In genomic region chr16:66608241-66609138, GRCh38 we compare ENCODE assay signal across 8 cellular contexts. TPM values are rescaled to one million over a fixed set of nuclear protein-coding genes. Genes with fewer than 3 reads are reported as not detected.
A peak's percentile ranks its signal among the peaks of the same experiment; 100 is the strongest.
DNase-seq lines count a peak whose midpoint lies in the region; ATAC-seq and TF ChIP-seq lines count a peak whose summit lies in the region.

No MANE protein-coding gene starts in this region.

- H3K9ac ChIP-seq in SK-N-MC (ENCODE audit: insufficient read length), result no peak overlapping the region
- no peak overlapping the region for H3K9ac ChIP-seq in parathyroid adenoma

- peak; percentile 95 for TF ChIP-seq CTCF in AG09319 (IDR thresholded peaks at IDR 0.05; ENCODE audit: low read depth, low read length)
- TF ChIP-seq CTCF in parathyroid adenoma (IDR thresholded peaks at IDR 0.05), result peak; percentile 94
- peak; percentile 78 to 88 (median 86) for TF ChIP-seq CTCF in tibial nerve (IDR thresholded peaks at IDR 0.05)

- peaks cover 15% of the 10 kb centered on the region for H3K4me1 ChIP-seq in parathyroid adenoma
- peaks cover 0 to 47% (median 12%) of the 10 kb centered on the region in 4 donors for H3K4me1 ChIP-seq in tibial nerve

- H3K4me2 ChIP-seq in parathyroid adenoma (ENCODE audit: low read length), result no peak overlapping the region

- no peak overlapping the region for H2AFZ ChIP-seq in parathyroid adenoma

- 34 to 57% methylated on average over 11 to 17 of the region's 17 CpGs for WGBS in tibial nerve, 2 donors

- H3K36me3 ChIP-seq in SK-N-MC (ENCODE audit: insufficient read depth, low read length), result peaks cover 24% of the 10 kb centered on the region
- H3K36me3 ChIP-seq in parathyroid adenoma (ENCODE audit: control insufficient read depth, insufficient read depth, low read length), result no peaks in the 10 kb centered on the region
- peaks cover 0 to 47% (median 10%) of the 10 kb centered on the region in 3 donors for H3K36me3 ChIP-seq in tibial nerve

- H3K27me3 ChIP-seq in parathyroid adenoma (ENCODE audit: control insufficient read depth, insufficient read depth, low read length) (no peaks in the 10 kb centered on the region), tibial nerve (no peaks in the 10 kb centered on the region)

- H3K79me2 ChIP-seq in parathyroid adenoma, result peaks cover 6% of the 10 kb centered on the region

- H3K27ac ChIP-seq in SK-N-MC (no peak overlapping the region), parathyroid adenoma (peak overlapping the region; percentile 32), tibial nerve (peak overlapping the region in 1 of 4 donors; percentile 63)

- no peak for TF ChIP-seq POLR2A in tibial nerve (IDR thresholded peaks at IDR 0.05)

- peak in 1 of 2 donors; percentile 15 for TF ChIP-seq EP300 in tibial nerve (IDR thresholded peaks at IDR 0.05)

- ATAC-seq in GM19035 (IDR thresholded peaks at IDR 0.05; ENCODE audit: unreplicated experiment), result peak; percentile 40

- peak; percentile 52 for DNase-seq in AG09319 (ENCODE audit: extremely low read depth, low read depth)
- peak; percentile 84 to 85 for DNase-seq in Kasumi-1 (lab: John Stamatoyannopoulos, UW)
- DNase-seq in SK-N-MC (ENCODE audit: low read depth, low spot score), result peak; percentile 10
- peak; percentile 85 for DNase-seq in activated naive CD4-positive, alpha-beta T cell treated with Interleukin-2 at 50 U/mL for 16 hours
- peak; percentile 93 for DNase-seq in glomerular visceral epithelial cell (ENCODE audit: extremely low spot score)
- DNase-seq in tibial nerve (ENCODE audit: low spot score in 2 of 2), result peak; percentile 72 to 84

- H3K9me3 ChIP-seq in SK-N-MC (ENCODE audit: low read depth, low read length) (no peaks in the 10 kb centered on the region), parathyroid adenoma (ENCODE audit: control insufficient read depth, low read length) (no peaks in the 10 kb centered on the region), tibial nerve (no peaks in the 10 kb centered on the region)

- no peak overlapping the region for H3K4me3 ChIP-seq in SK-N-MC
- no peak overlapping the region for H3K4me3 ChIP-seq in parathyroid adenoma (ENCODE audit: low read depth, low read length)
- no peak overlapping the region for H3K4me3 ChIP-seq in tibial nerve

RNA-seq across cellular contexts. Expression of gene CMTM3, which starts 4.0 kb away (rescaled TPM):
- 10 to 100 TPM; 19.3 to 43.9 (median 38.5) TPM for total RNA-seq in tibial nerve

RNA-seq across cellular contexts. Expression of gene CMTM2, which starts 29.2 kb away (rescaled TPM):
- not detected for total RNA-seq in tibial nerve

RNA-seq across cellular contexts. Expression of gene CMTM1, which starts 42.3 kb away (rescaled TPM):
- total RNA-seq in tibial nerve, result 1 to 10 TPM in 3 of 4 donors, not detected in 1; 2.0 to 5.1 (median 2.1) TPM

RNA-seq across cellular contexts. Expression of gene CKLF, which starts 56.1 kb away (rescaled TPM):
- 10 to 100 TPM; 31.8 to 75.4 (median 35.6) TPM for total RNA-seq in tibial nerve

RNA-seq across cellular contexts. Expression of gene TK2, which starts 58.6 kb away (rescaled TPM):
- total RNA-seq in tibial nerve, result 10 to 100 TPM; 42.3 to 81.8 (median 64.7) TPM

Comparison
In these comparisons a context has a peak if more than half of its experiments do, and no peak if none do; other contexts are left out.
1. DNase-seq: peak in every context shown above with its lines; median percentile 93 in glomerular visceral epithelial cell; 85 in activated naive CD4-positive, alpha-beta T cell treated with Interleukin-2 at 50 U/mL for 16 hours; 84 in Kasumi-1; 78 in tibial nerve; 52 in AG09319; 10 in SK-N-MC.